In the genomic region with DNA sequence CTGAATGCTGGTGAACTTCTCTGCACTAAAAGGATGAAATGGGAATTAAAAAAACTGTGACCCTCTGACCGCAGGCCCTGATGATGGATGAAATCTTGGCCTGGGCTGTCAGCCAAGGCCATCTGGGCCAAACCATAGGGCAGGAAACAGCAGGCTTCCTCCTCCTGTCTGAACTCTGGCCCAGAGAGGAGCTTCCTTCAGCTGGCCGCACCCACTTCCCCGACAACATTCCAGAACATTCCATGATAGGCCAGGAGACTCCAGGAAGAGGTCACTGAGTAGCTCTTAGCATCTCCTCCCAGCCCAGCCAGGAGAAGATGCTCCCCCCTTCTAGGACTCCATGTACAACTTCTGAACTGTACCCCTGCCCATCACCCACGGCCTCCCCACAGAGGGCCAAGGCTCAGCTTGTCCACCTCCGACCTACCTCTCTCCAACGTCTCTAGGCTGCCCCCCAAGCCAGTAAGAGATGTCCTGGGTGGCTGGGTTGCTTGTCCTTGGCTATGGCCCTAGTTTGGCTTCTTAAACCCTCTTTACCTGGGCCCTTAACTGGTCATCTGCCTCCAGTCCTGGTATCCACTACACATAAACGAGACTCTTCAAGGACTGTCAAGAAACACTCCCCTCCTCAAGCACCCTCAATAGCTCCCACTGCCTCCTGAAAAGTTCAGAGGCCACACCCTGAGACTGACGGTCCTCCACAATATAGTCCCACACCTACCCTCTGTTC, we compare ENCODE assay signal across 8 cellular contexts. TPM values are rescaled to one million over a fixed set of nuclear protein-coding genes. Genes with fewer than 3 reads are reported as not detected.
DNase-seq lines count a peak whose midpoint lies in the region; ATAC-seq, FAIRE-seq and TF ChIP-seq lines count a peak whose summit lies in the region.

No MANE protein-coding gene starts in this region.

- DNase-seq in LHCN-M2 (ENCODE audit: low read depth) (peak; percentile 91), choroid plexus epithelial cell (ENCODE audit: low read depth) (peak; percentile 18), HepG2 (ENCODE audit: low spot score) (peak; percentile 50), tibial nerve (ENCODE audit: low spot score in 2 of 2) (peak; percentile 82 to 87), cerebellar nuclear complex (lab: John Stamatoyannopoulos, UW) (no peak), NCI-H2227 (lab: John Stamatoyannopoulos, UW; ENCODE audit: unreplicated experiment) (no peak)

- H3K4me3 ChIP-seq in choroid plexus epithelial cell (ENCODE audit: low read depth, low read length) (no peak overlapping the region), HepG2 (replicated peaks in 1 of 3; ENCODE audit: insufficient read depth in 1 of 3, low read depth in 2 of 3, low read length in 3 of 3) (peak overlapping the region in 1 of 3 experiments; percentile 12; a peak in 1 of 6 replicates), tibial nerve (no peak overlapping the region)

- BruUV-seq in HepG2 (replicated peaks; lab: Mats Ljungman, UMichigan): no TSS peak

- H3K36me3 ChIP-seq in HepG2 (replicated peaks in 1 of 2; ENCODE audit: control insufficient read depth in 1 of 2, insufficient read depth in 2 of 2, low read length in 2 of 2): no peaks in the 10 kb centered on the region; a peak in 2 of 5 replicates
- no peaks in the 10 kb centered on the region for H3K36me3 ChIP-seq in tibial nerve

- TF ChIP-seq RAD21 in HepG2 (CRISPR knock-in tag; IDR thresholded peaks at IDR 0.05): no peak

- POLR2A ChIA-PET in HepG2 (lab: Yijun Ruan, JAX): interaction anchor here (1.0 to 4.2 kb wide), 4 partner anchors 12 to 115 kb away, joined by 3 to 59 read pairs (median 3); no protein-coding TSS in a partner anchor

- intact Hi-C loops in HepG2 (cut with micrococcal nuclease; ENCODE audit: unreplicated experiment): no loop called here

- peaks cover 74% of the 10 kb centered on the region for H3K4me1 ChIP-seq in HepG2 (ENCODE audit: insufficient read depth, low read length)
- H3K4me1 ChIP-seq in tibial nerve: peaks cover 0 to 55% (median 34%) of the 10 kb centered on the region in 4 donors

- TF ChIP-seq CTCF in choroid plexus epithelial cell (conservative IDR thresholded peaks at IDR 0.05; ENCODE audit: low read depth, low read length) (no peak), HepG2 (CRISPR knock-in tag; IDR thresholded peaks at IDR 0.05) (0 out of 2 replicates have a peak, but pooled peaks have one; percentile 3), tibial nerve (IDR thresholded peaks at IDR 0.05) (no peak)

- H3K27ac ChIP-seq in HepG2 (ENCODE audit: extremely low read length, insufficient read depth, low read length) (peak overlapping the region; percentile 98), tibial nerve (peak overlapping the region; percentile 57 to 90 (median 84))

- no peak overlapping the region for H2AFZ ChIP-seq in HepG2 (ENCODE audit: low read length)

- CTCF ChIA-PET in HepG2 (lab: Yijun Ruan, JAX; ENCODE audit: low intra/inter-chr PET ratio, low total read pairs): no interaction called here

- TF ChIP-seq POLR2A in HepG2 (IDR thresholded peaks at IDR 0.05; ENCODE audit: insufficient read depth in 1 of 2, low read depth in 2 of 2, low read length in 2 of 2): no peak
- TF ChIP-seq POLR2A in tibial nerve (IDR thresholded peaks at IDR 0.05): no peak

- peak; percentile 83 for FAIRE-seq in HepG2 (lab: Jason Lieb, UNC)

- H3K79me2 ChIP-seq in HepG2 (ENCODE audit: insufficient read depth, low read length): peaks cover 53% of the 10 kb centered on the region

- no peaks in the 10 kb centered on the region for H3K27me3 ChIP-seq in HepG2 (ENCODE audit: control insufficient read depth in 1 of 2, insufficient read depth in 2 of 2, low read length in 2 of 2)
- no peaks in the 10 kb centered on the region for H3K27me3 ChIP-seq in tibial nerve

- no peak for ATAC-seq in HepG2
- ATAC-seq in HG03135 (IDR thresholded peaks at IDR 0.05; ENCODE audit: unreplicated experiment): no peak
- no peak for ATAC-seq in GM21381 (IDR thresholded peaks at IDR 0.05; ENCODE audit: unreplicated experiment)

- H3K9me3 ChIP-seq in HepG2 (ENCODE audit: low read length) (no peaks in the 10 kb centered on the region), tibial nerve (no peaks in the 10 kb centered on the region)

- H3K4me2 ChIP-seq in HepG2 (ENCODE audit: low read depth, low read length): peak overlapping the region; percentile 89

- 60% methylated on average over 6 of the region's 8 CpGs for WGBS in HepG2 (ENCODE audit: low lambda C conversion rate)
- WGBS in tibial nerve, 2 donors: 47 to 52% methylated on average over 8 of the region's 8 CpGs

- no peaks in the 10 kb centered on the region for H4K20me1 ChIP-seq in HepG2 (ENCODE audit: insufficient read depth, low read length)

- in situ Hi-C loops in HepG2 (cut with HindIII; ENCODE audit: extremely low pct_ligation_motif_present, low pct_unique_long_range_greater_than_20kb): no loop called here

- peak overlapping the region; percentile 88; the same call in 1 of the 2 replicates for H3K9ac ChIP-seq in HepG2 (ENCODE audit: insufficient read depth, low read depth, low read length)

- TF ChIP-seq EP300 in HepG2 (IDR thresholded peaks at IDR 0.05; ENCODE audit: low read depth in 2 of 2, low read length in 2 of 2) (peak in 1 of 2 experiments; percentile 32; a peak in 2 of 4 replicates), HepG2 (CRISPR knock-in tag; IDR thresholded peaks at IDR 0.05; ENCODE audit: borderline replicate concordance) (no peak), tibial nerve (IDR thresholded peaks at IDR 0.05) (peak; percentile 95 to 97)

TF ChIP-seq in HepG2, 621 proteins besides CTCF, POLR2A, EP300 and RAD21 (continues in another document):
- TF ChIP-seq MED1 (CRISPR knock-in tag; IDR thresholded peaks at IDR 0.05): peak; percentile 78
- no peak for TF ChIP-seq ZFP36 (IDR thresholded peaks at IDR 0.05; ENCODE audit: borderline replicate concordance, low read depth, low read length, partially characterized antibody)
- TF ChIP-seq, protein P1, sequence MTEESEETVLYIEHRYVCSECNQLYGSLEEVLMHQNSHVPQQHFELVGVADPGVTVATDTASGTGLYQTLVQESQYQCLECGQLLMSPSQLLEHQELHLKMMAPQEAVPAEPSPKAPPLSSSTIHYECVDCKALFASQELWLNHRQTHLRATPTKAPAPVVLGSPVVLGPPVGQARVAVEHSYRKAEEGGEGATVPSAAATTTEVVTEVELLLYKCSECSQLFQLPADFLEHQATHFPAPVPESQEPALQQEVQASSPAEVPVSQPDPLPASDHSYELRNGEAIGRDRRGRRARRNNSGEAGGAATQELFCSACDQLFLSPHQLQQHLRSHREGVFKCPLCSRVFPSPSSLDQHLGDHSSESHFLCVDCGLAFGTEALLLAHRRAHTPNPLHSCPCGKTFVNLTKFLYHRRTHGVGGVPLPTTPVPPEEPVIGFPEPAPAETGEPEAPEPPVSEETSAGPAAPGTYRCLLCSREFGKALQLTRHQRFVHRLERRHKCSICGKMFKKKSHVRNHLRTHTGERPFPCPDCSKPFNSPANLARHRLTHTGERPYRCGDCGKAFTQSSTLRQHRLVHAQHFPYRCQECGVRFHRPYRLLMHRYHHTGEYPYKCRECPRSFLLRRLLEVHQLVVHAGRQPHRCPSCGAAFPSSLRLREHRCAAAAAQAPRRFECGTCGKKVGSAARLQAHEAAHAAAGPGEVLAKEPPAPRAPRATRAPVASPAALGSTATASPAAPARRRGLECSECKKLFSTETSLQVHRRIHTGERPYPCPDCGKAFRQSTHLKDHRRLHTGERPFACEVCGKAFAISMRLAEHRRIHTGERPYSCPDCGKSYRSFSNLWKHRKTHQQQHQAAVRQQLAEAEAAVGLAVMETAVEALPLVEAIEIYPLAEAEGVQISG (CRISPR knock-in tag; IDR thresholded peaks at IDR 0.05): peak; percentile 58; the same call in 1 of the 2 replicates
- TF ChIP-seq, protein P2, sequence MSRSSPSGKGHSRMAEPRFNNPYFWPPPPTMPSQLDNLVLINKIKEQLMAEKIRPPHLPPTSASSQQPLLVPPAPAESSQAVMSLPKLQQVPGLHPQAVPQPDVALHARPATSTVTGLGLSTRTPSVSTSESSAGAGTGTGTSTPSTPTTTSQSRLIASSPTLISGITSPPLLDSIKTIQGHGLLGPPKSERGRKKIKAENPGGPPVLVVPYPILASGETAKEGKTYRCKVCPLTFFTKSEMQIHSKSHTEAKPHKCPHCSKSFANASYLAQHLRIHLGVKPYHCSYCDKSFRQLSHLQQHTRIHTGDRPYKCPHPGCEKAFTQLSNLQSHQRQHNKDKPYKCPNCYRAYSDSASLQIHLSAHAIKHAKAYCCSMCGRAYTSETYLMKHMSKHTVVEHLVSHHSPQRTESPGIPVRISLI (CRISPR knock-in tag; IDR thresholded peaks at IDR 0.05; ENCODE audit: borderline replicate concordance): peak; percentile 59; the same call in 1 of the 2 replicates
- no peak for TF ChIP-seq MTF2 (CRISPR knock-in tag; IDR thresholded peaks at IDR 0.05; ENCODE audit: borderline replicate concordance)

RNA-seq across cellular contexts. Expression of a gene that starts 1.7 kb away (rescaled TPM):
- total RNA-seq in LHCN-M2 (2014; rRNA removed): 18.1 and 22.0 TPM in 2 replicates
- 9.2 TPM for polyA plus RNA-seq in LHCN-M2 (2012)
- 6.7 and 7.8 TPM in 2 replicates for total RNA-seq in HepG2 (2016; rRNA removed; fragmentation: Illumina TruSeq; extraction: Trizol)
- 10.8 and 13.9 TPM in 2 replicates for total RNA-seq in HepG2 (2016; cell fraction: cytosol; rRNA removed; fragmentation: Illumina TruSeq; extraction: Trizol; ENCODE audit: low read depth)
- 8.0 and 8.6 TPM in 2 replicates for total RNA-seq in HepG2 (2016; cell fraction: insoluble cytoplasmic fraction; rRNA removed; fragmentation: Illumina TruSeq; extraction: Trizol)
- total RNA-seq in HepG2 (2016; cell fraction: membrane; rRNA removed; fragmentation: Illumina TruSeq; extraction: Trizol): 12.1 and 13.4 TPM in 2 replicates
- 6.4 and 8.4 TPM in 2 replicates for total RNA-seq in HepG2 (2016; cell fraction: nucleus; rRNA removed; fragmentation: Illumina TruSeq; extraction: Trizol)
- polyA plus RNA-seq in HepG2 (2011; rRNA removed): 16.4 and 20.7 TPM in 2 replicates
- polyA plus RNA-seq in HepG2 (2011; cell fraction: cytosol; rRNA removed): 14.3 and 17.0 TPM in 2 replicates
- 21.3 and 26.7 TPM in 2 replicates for polyA plus RNA-seq in HepG2 (2011; cell fraction: nucleus; rRNA removed)
- polyA plus RNA-seq in HepG2 (2012): 11.7 and 14.0 TPM in 2 replicates
- 4.1 and 4.3 TPM in 2 replicates for polyA plus RNA-seq in HepG2 (2016; cell fraction: cytosol; fragmentation: Illumina TruSeq; extraction: Trizol; ENCODE audit: low read depth)
- 6.7 and 7.3 TPM in 2 replicates for polyA plus RNA-seq in HepG2 (2016; cell fraction: insoluble cytoplasmic fraction; fragmentation: Illumina TruSeq; extraction: Trizol; ENCODE audit: low read depth)
- polyA plus RNA-seq in HepG2 (2016; cell fraction: membrane; fragmentation: Illumina TruSeq; extraction: Trizol; ENCODE audit: low read depth): 9.3 and 12.3 TPM in 2 replicates
- polyA plus RNA-seq in HepG2 (2016; cell fraction: nucleus; fragmentation: Illumina TruSeq; extraction: Trizol; ENCODE audit: insufficient read depth, low read depth): 8.0 and 9.6 TPM in 2 replicates
- polyA minus RNA-seq in HepG2 (2011; rRNA and poly(A)+ RNA removed; ENCODE audit: low replicate concordance): 4.7 and 30.0 TPM in 2 replicates
- 12.5 TPM in 2 replicates for polyA minus RNA-seq in HepG2 (2011; cell fraction: cytosol; rRNA and poly(A)+ RNA removed)
- polyA minus RNA-seq in HepG2 (2011; cell fraction: nucleus; rRNA and poly(A)+ RNA removed): 29.4 and 31.1 TPM in 2 replicates
- total RNA-seq in tibial nerve: 10 to 100 TPM in 3 of 4 donors, 1 to 10 TPM in 1; 9.6 to 62.4 (median 41.9) TPM

Comparison
In these comparisons a context has a peak if more than half of its experiments do, and no peak if none do; other contexts are left out.
1. DNase-seq: peak in LHCN-M2 (single experiment), choroid plexus epithelial cell (single experiment), HepG2 (single experiment) and tibial nerve (2 of 2); none in cerebellar nuclear complex (0 of 2) and NCI-H2227 (single experiment).